21 cellular contexts compared by ENCODE assay signal in genomic region chr2:110813896-110814295, GRCh38.
DNase-seq lines count a peak whose midpoint lies in the region.
"Had no signal": no experiment of that assay in that cellular context is flagged by ENCODE, and none has a peak within 500 bp of the region (broad histone marks: within the 10 kb centered on the region; RNA-seq: fewer than 3 reads in every experiment).

No MANE protein-coding gene starts in this region.

- DNase-seq in RPMI7951 (ENCODE audit: low read depth): peak; percentile 17
- DNase-seq in fibroblast of peridontal ligament (ENCODE audit: extremely low read depth): peak; percentile 19
- peak; percentile 50 for DNase-seq in renal cortical epithelial cell (ENCODE audit: low read depth)
- DNase-seq in stimulated activated CD4-positive, alpha-beta T cell treated with anti-CD3 and anti-CD28 coated beads, Interleukin-4, amount 100 ng/mL, for 4 hours: no peak
- no peak for DNase-seq in NCI-H2227 treated with DMSO at 0.1 percent for 48 hours (lab: John Stamatoyannopoulos, UW)
- no peak for DNase-seq in activated naive CD4-positive, alpha-beta T cell treated with Interleukin-2 at 50 U/mL for 16 hours
- DNase-seq in hypothalamus (lab: John Stamatoyannopoulos, UW): no peak
- DNase-seq: BE2C; Calu3; CD8-positive, alpha-beta memory T cell; DMS79 treated with DMSO at 0.1 percent for 48 hours; H9; Kasumi-1; MV-4-11; NCI-H1105; NCI-H1436 treated with DMSO at 0.1 percent for 48 hours; NCI-H187 treated with DMSO at 0.1 percent for 48 hours; NCI-H446 treated with DMSO at 0.1 percent for 48 hours; NCI-H526; PC-9; SHP77 had no signal

Comparison
In these comparisons a context has a peak if more than half of its experiments do, and no peak if none do; other contexts are left out.
1. DNase-seq: peak in RPMI7951 (single experiment), fibroblast of peridontal ligament (single experiment) and renal cortical epithelial cell (single experiment); none in stimulated activated CD4-positive, alpha-beta T cell treated with anti-CD3 and anti-CD28 coated beads, Interleukin-4, amount 100 ng/mL, for 4 hours (0 of 2), NCI-H2227 treated with DMSO at 0.1 percent for 48 hours (single experiment), activated naive CD4-positive, alpha-beta T cell treated with Interleukin-2 at 50 U/mL for 16 hours (single experiment) and hypothalamus (0 of 51).